In the genomic region with DNA sequence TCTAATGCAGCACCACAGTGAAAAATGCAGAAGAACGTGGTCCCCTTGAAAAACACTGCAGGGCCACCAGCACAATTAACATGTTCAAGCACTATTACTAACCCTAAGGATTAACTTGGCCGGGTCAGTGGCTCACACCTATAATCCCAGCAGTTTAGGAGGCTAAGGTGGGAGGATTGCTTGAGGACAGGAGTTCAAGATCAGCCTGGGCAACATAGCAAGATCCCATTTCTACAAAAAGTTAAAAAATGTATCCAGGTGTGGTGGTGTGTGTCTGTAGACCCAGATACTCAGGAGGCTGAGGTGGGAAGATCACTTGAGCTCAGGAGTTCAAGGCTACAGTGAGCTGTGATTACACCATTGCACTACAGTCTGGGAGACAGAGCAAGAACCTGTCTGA, we compare ENCODE assay signal across 27 cellular contexts. TPM values are rescaled to one million over a fixed set of nuclear protein-coding genes. Genes with fewer than 3 reads are reported as not detected.
DNase-seq lines count a peak whose midpoint lies in the region; ATAC-seq, FAIRE-seq and TF ChIP-seq lines count a peak whose summit lies in the region.
"Had no signal": no experiment of that assay in that cellular context is flagged by ENCODE, and none has a peak within 500 bp of the region (broad histone marks: within the 10 kb centered on the region; RNA-seq: fewer than 3 reads in every experiment).

No MANE protein-coding gene starts in this region.

- WGBS in K562 (ENCODE audit: insufficient coverage, low coverage, missing lambda C conversion rate), result 85% methylated on average over 2 of the region's 2 CpGs

- no peak overlapping the region for H3K27ac ChIP-seq in CD4-positive, alpha-beta T cell (ENCODE audit: low read depth, low read length)
- H3K27ac ChIP-seq in HEK293 (ENCODE audit: extremely low read depth, low read depth, low read length), result no peak overlapping the region
- H3K27ac ChIP-seq in K562 (ENCODE audit: extremely low read depth, low read depth, low read length), result no peak overlapping the region

- no peak for TF ChIP-seq RAD21 in K562 (CRISPR knock-in tag; conservative IDR thresholded peaks at IDR 0.05 in 1 of 2, IDR thresholded peaks at IDR 0.05 in 1 of 2)

- BruUV-seq in K562 (replicated peaks; lab: Mats Ljungman, UMichigan), result no TSS peak

- peak overlapping the region; percentile 92 for H3K27ac Mint-ChIP-seq in CD4-positive, alpha-beta T cell
- H3K27ac Mint-ChIP-seq in mesothelial cell of epicardium, result peak overlapping the region; percentile 16

- no peaks in the 10 kb centered on the region for H3K27me3 Mint-ChIP-seq in CD4-positive, alpha-beta T cell
- no peaks in the 10 kb centered on the region for H3K27me3 Mint-ChIP-seq in mesothelial cell of epicardium (ENCODE audit: low read depth)
- H3K27me3 Mint-ChIP-seq: CD4-positive, CD25-positive, alpha-beta regulatory T cell; IgD-negative memory B cell had no signal

- H3K79me2 ChIP-seq in K562 (ENCODE audit: control insufficient read depth, insufficient read depth, low read length), result peaks cover 57% of the 10 kb centered on the region

- H3K4me1 ChIP-seq in HEK293 (ENCODE audit: control insufficient read depth, insufficient read depth, low read length), result peaks cover 4% of the 10 kb centered on the region; the same call in 1 of the 2 replicates
- H3K4me1 ChIP-seq in K562 (replicated peaks in 1 of 2; ENCODE audit: control insufficient read depth in 2 of 2, insufficient read depth in 2 of 2, low read length in 2 of 2), result peaks cover 4 to 9% of the 10 kb centered on the region in 2 experiments; a peak in 3 of 5 replicates
- H3K4me1 ChIP-seq: BE2C had no signal

- in situ Hi-C loops in K562 (cut with MboI), result no loop called here

- POLR2A ChIA-PET in CD4-positive, alpha-beta T cell (lab: Charles Lee), result no interaction called here
- POLR2A ChIA-PET in HEK293 (lab: Yijun Ruan, JAX) (no interaction called here), K562 (lab: Yijun Ruan, JAX) (no interaction called here)

- H2AFZ ChIP-seq in K562 (ENCODE audit: low read depth, low read length), result no peak overlapping the region

- peaks cover 38% of the 10 kb centered on the region for H3K36me3 Mint-ChIP-seq in CD4-positive, alpha-beta T cell (ENCODE audit: low read depth)
- peaks cover 12% of the 10 kb centered on the region for H3K36me3 Mint-ChIP-seq in mesothelial cell of epicardium

- CTCF ChIA-PET in CD4-positive, alpha-beta T cell (lab: Charles Lee), result no interaction called here
- CTCF ChIA-PET in HEK293 (lab: Yijun Ruan, JAX) (no interaction called here), K562 (lab: Yijun Ruan, JAX; ENCODE audit: low intra/inter-chr PET ratio) (no interaction called here)

- H3K9me3 Mint-ChIP-seq in CD4-positive, alpha-beta T cell, result no peaks in the 10 kb centered on the region
- H3K9me3 Mint-ChIP-seq in mesothelial cell of epicardium, result no peaks in the 10 kb centered on the region
- H3K9me3 Mint-ChIP-seq: CD4-positive, CD25-positive, alpha-beta regulatory T cell; IgD-negative memory B cell had no signal

- H3K4me2 ChIP-seq in K562 (ENCODE audit: insufficient read depth, low read length), result no peak overlapping the region

- H4K20me1 ChIP-seq in K562 (replicated peaks; ENCODE audit: control insufficient read depth, insufficient read depth, low read length), result no peaks in the 10 kb centered on the region

- no peak for DNase-seq in CD4-positive, alpha-beta T cell
- DNase-seq in K562 (ENCODE audit: extremely low read depth in 1 of 4, low spot score in 3 of 4), result no peak
- no peak for DNase-seq in mesothelial cell of epicardium (ENCODE audit: low spot score in 2 of 2, unreplicated experiment in 2 of 2)
- no peak for DNase-seq in NCI-H82 (lab: John Stamatoyannopoulos, UW)
- DNase-seq in retina, result no peak
- no peak for DNase-seq in NCI-H345 (lab: John Stamatoyannopoulos, UW)
- DNase-seq: BE2C; CD4-positive, CD25-positive, alpha-beta regulatory T cell; COR-L47; DMS 273 treated with DMSO at 0.1 percent for 48 hours; DMS79 treated with DMSO at 0.1 percent for 48 hours; GOT3; HCEC 1CT; Kasumi-1; MG63; NCI-H1092; NCI-H1436 treated with DMSO at 0.1 percent for 48 hours; NCI-H1930; NCI-H2227 treated with DMSO at 0.1 percent for 48 hours; NCI-H510A treated with DMSO at 0.1 percent for 48 hours; NCI-H748 treated with DMSO at 0.1 percent for 48 hours; SIG-M5 had no signal

- H3K4me3 ChIP-seq in HEK293 (ENCODE audit: low read depth, low read length) (no peak overlapping the region), K562 (no peak overlapping the region)

- H3K9me3 ChIP-seq in CD4-positive, alpha-beta T cell (ENCODE audit: control insufficient read depth, low read length), result no peaks in the 10 kb centered on the region
- H3K9me3 ChIP-seq in HEK293 (ENCODE audit: control insufficient read depth, insufficient read depth, low read depth, low read length) (no peaks in the 10 kb centered on the region), K562 (replicated peaks; ENCODE audit: control insufficient read depth, insufficient read depth, low read depth, low read length) (no peaks in the 10 kb centered on the region)
- H3K9me3 ChIP-seq: BE2C, MG63 had no signal

- peaks cover 50% of the 10 kb centered on the region for H3K4me1 Mint-ChIP-seq in CD4-positive, alpha-beta T cell (ENCODE audit: low read depth)
- H3K4me1 Mint-ChIP-seq in mesothelial cell of epicardium, result peaks cover 23% of the 10 kb centered on the region

- TF ChIP-seq CTCF in CD4-positive, alpha-beta T cell (IDR thresholded peaks at IDR 0.05), result no peak
- TF ChIP-seq CTCF in HEK293 (tag by site-specific recombination; IDR thresholded peaks at IDR 0.05) (no peak), K562 (IDR thresholded peaks at IDR 0.05 in 2 of 3, conservative IDR thresholded peaks at IDR 0.05 in 1 of 3; ENCODE audit: insufficient read depth in 2 of 3, low read depth in 1 of 3, low read length in 3 of 3) (no peak), mesothelial cell of epicardium (IDR thresholded peaks at IDR 0.05; ENCODE audit: unreplicated experiment) (no peak)

- peaks cover 0 to 11% of the 10 kb centered on the region in 2 experiments; a peak in 2 of 3 replicates for H3K36me3 ChIP-seq in HEK293 (ENCODE audit: control insufficient read depth in 2 of 2, insufficient read depth in 1 of 2, low read length in 2 of 2)
- H3K36me3 ChIP-seq in K562 (ENCODE audit: control insufficient read depth, insufficient read depth, low read length), result peaks cover 11% of the 10 kb centered on the region; the same call in 2 of the 3 replicates

- FAIRE-seq in K562 (lab: Jason Lieb, UNC), result no peak

- no peak for ATAC-seq in CD4-positive, alpha-beta T cell (ENCODE audit: poor library complexity)
- ATAC-seq in K562, result no peak
- ATAC-seq: Panc1, SK-N-SH treated with all-trans-retinoic acid at 6 μM for 48 hours had no signal

- H3K9me1 ChIP-seq in K562 (ENCODE audit: control insufficient read depth, insufficient read depth, low read length), result no peaks in the 10 kb centered on the region

- no peak for TF ChIP-seq EP300 in K562 (IDR thresholded peaks at IDR 0.05; ENCODE audit: low read length)

- no peaks in the 10 kb centered on the region for H3K27me3 ChIP-seq in CD4-positive, alpha-beta T cell (ENCODE audit: control insufficient read depth, insufficient read depth, low read length)
- H3K27me3 ChIP-seq in K562 (ENCODE audit: control insufficient read depth in 2 of 2, insufficient read depth in 2 of 2, low read length in 2 of 2), result no peaks in the 10 kb centered on the region
- H3K27me3 ChIP-seq: BE2C, MG63 had no signal

- intact Hi-C loops in CD4-positive, alpha-beta T cell (cut with DNase I, micrococcal nuclease), result loop anchor here in 1 of 2 experiments (10.0 kb wide), 1 partner anchor 589 kb away; a partner anchor contains a TSS
- intact Hi-C loops in K562 (cut with micrococcal nuclease), result no loop called here

- no peak for TF ChIP-seq POLR2A in K562 (conservative IDR thresholded peaks at IDR 0.05)

- no peak overlapping the region for H3K9ac ChIP-seq in K562 (ENCODE audit: insufficient read depth in 1 of 2, low read depth in 2 of 2, low read length in 2 of 2)

- H3K4me3 Mint-ChIP-seq in CD4-positive, alpha-beta T cell, result peak overlapping the region; percentile 25
- no peak overlapping the region for H3K4me3 Mint-ChIP-seq in mesothelial cell of epicardium

RNA-seq across cellular contexts. Expression of a gene that starts 2.9 kb away (rescaled TPM):
- 10 to 100 TPM; 18.8 to 21.5 TPM for total RNA-seq in CD4-positive, alpha-beta T cell
- total RNA-seq in K562 (2011; cell fraction: chromatin; rRNA removed; ENCODE audit: low replicate concordance), result 58.0 and 102 TPM in 2 replicates
- total RNA-seq in K562 (2011; cell fraction: nucleolus; rRNA removed), result 29.4 and 37.9 TPM in 2 replicates
- 63.1 and 95.9 TPM in 2 replicates for total RNA-seq in K562 (2011; cell fraction: nucleoplasm; rRNA removed)
- total RNA-seq in K562 (2014; rRNA removed), result 22.9 and 26.0 TPM in 2 replicates
- total RNA-seq in K562 (2014; rRNA removed; fragmentation: Illumina TruSeq; extraction: Trizol), result 25.4 and 33.8 TPM in 2 replicates
- 24.1 and 24.5 TPM in 2 replicates for total RNA-seq in K562 (2015; rRNA removed; fragmentation: Illumina TruSeq; extraction: Trizol)
- 28.3 and 29.2 TPM in 2 replicates for total RNA-seq in K562 (2021)
- 40.2 and 41.8 TPM in 2 replicates for polyA plus RNA-seq in K562 (2011; rRNA removed)
- 30.1 and 33.6 TPM in 2 replicates for polyA plus RNA-seq in K562 (2011; cell fraction: cytosol; rRNA removed)
- 47.7 and 48.1 TPM in 2 replicates for polyA plus RNA-seq in K562 (2011; cell fraction: nucleus; rRNA removed)
- polyA plus RNA-seq in K562 (2012), result 21.9 and 35.8 TPM in 2 replicates
- 33.5 and 35.0 TPM in 2 replicates for polyA plus RNA-seq in K562 (2014; fragmentation: Illumina TruSeq; extraction: Trizol)
- 10 to 100 TPM in 1 of 2 experiments, 1 to 10 TPM in 1; 7.4 to 19.9 TPM for polyA plus RNA-seq in K562 (2014; fragmentation: Nextera tagmentation; extraction: Ambion mirVana)
- 21.9 and 23.9 TPM in 2 replicates for polyA plus RNA-seq in K562 (2014; rRNA removed)
- polyA minus RNA-seq in K562 (2011; rRNA and poly(A)+ RNA removed), result 64.6 and 65.9 TPM in 2 replicates
- polyA minus RNA-seq in K562 (2011; cell fraction: cytosol; rRNA and poly(A)+ RNA removed), result 26.5 and 27.6 TPM in 2 replicates
- polyA minus RNA-seq in K562 (2011; cell fraction: nucleus; rRNA and poly(A)+ RNA removed), result 18.3 and 34.0 TPM in 2 replicates
- total RNA-seq in mesothelial cell of epicardium, result 56.1 to 58.4 TPM (median 57.3 TPM) in 3 replicates

RNA-seq across cellular contexts. Expression of a gene that starts 13.4 kb away (rescaled TPM):
- not detected for total RNA-seq in CD4-positive, alpha-beta T cell
- total RNA-seq in K562 (2011; cell fraction: chromatin; rRNA removed; ENCODE audit: low replicate concordance), result not detected in 2 replicates
- total RNA-seq in K562 (2011; cell fraction: nucleolus; rRNA removed), result not detected in 2 replicates
- not detected in 2 replicates for total RNA-seq in K562 (2011; cell fraction: nucleoplasm; rRNA removed)
- total RNA-seq in K562 (2014; rRNA removed) (not detected in 2 replicates), K562 (2014; rRNA removed; fragmentation: Illumina TruSeq; extraction: Trizol) (not detected in 2 replicates), K562 (2015; rRNA removed; fragmentation: Illumina TruSeq; extraction: Trizol) (not detected in 2 replicates), K562 (2021) (not detected in 2 replicates), mesothelial cell of epicardium (not detected in 3 replicates)
- polyA plus RNA-seq in K562 (2011; rRNA removed) (not detected in 2 replicates), K562 (2014; fragmentation: Illumina TruSeq; extraction: Trizol) (not detected in 2 replicates), K562 (2014; fragmentation: Nextera tagmentation; extraction: Ambion mirVana) (not detected), K562 (2014; rRNA removed) (not detected in 2 replicates)
- 0.07 TPM in 1 of 2 replicates, not detected in the other for polyA plus RNA-seq in K562 (2011; cell fraction: cytosol; rRNA removed)
- polyA plus RNA-seq in K562 (2011; cell fraction: nucleus; rRNA removed), result not detected in 2 replicates
- not detected in 2 replicates for polyA plus RNA-seq in K562 (2012)
- polyA minus RNA-seq in K562 (2011; rRNA and poly(A)+ RNA removed), result not detected in 2 replicates
- polyA minus RNA-seq in K562 (2011; cell fraction: cytosol; rRNA and poly(A)+ RNA removed), result not detected in 2 replicates
- polyA minus RNA-seq in K562 (2011; cell fraction: nucleus; rRNA and poly(A)+ RNA removed), result not detected in 2 replicates
- total RNA-seq: A673; CD4-positive, CD25-positive, alpha-beta regulatory T cell had no signal
- polyA plus RNA-seq: CD4-positive, CD25-positive, alpha-beta regulatory T cell; IgD-negative memory B cell had no signal

RNA-seq across cellular contexts. Expression of a gene that starts 52.6 kb away (rescaled TPM):
- total RNA-seq in CD4-positive, alpha-beta T cell, result 10 to 100 TPM; 39.4 to 40.4 TPM
- total RNA-seq in K562 (2011; cell fraction: chromatin; rRNA removed; ENCODE audit: low replicate concordance), result 217 and 258 TPM in 2 replicates
- total RNA-seq in K562 (2011; cell fraction: nucleolus; rRNA removed), result 89.1 and 94.5 TPM in 2 replicates
- total RNA-seq in K562 (2011; cell fraction: nucleoplasm; rRNA removed), result 122 and 127 TPM in 2 replicates
- 24.0 and 33.0 TPM in 2 replicates for total RNA-seq in K562 (2014; rRNA removed)
- total RNA-seq in K562 (2014; rRNA removed; fragmentation: Illumina TruSeq; extraction: Trizol), result 44.5 and 48.9 TPM in 2 replicates
- total RNA-seq in K562 (2015; rRNA removed; fragmentation: Illumina TruSeq; extraction: Trizol), result 38.0 and 38.2 TPM in 2 replicates
- 43.8 and 46.3 TPM in 2 replicates for total RNA-seq in K562 (2021)
- 64.4 and 66.9 TPM in 2 replicates for polyA plus RNA-seq in K562 (2011; rRNA removed)
- polyA plus RNA-seq in K562 (2011; cell fraction: cytosol; rRNA removed), result 26.5 and 39.1 TPM in 2 replicates
- 77.6 and 108 TPM in 2 replicates for polyA plus RNA-seq in K562 (2011; cell fraction: nucleus; rRNA removed)
- 35.4 and 36.2 TPM in 2 replicates for polyA plus RNA-seq in K562 (2012)
- polyA plus RNA-seq in K562 (2014; fragmentation: Illumina TruSeq; extraction: Trizol), result 43.9 and 50.1 TPM in 2 replicates
- polyA plus RNA-seq in K562 (2014; fragmentation: Nextera tagmentation; extraction: Ambion mirVana), result 10 to 100 TPM; 21.5 to 21.8 TPM
- polyA plus RNA-seq in K562 (2014; rRNA removed), result 36.3 and 42.0 TPM in 2 replicates
- polyA minus RNA-seq in K562 (2011; rRNA and poly(A)+ RNA removed), result 128 and 129 TPM in 2 replicates
- 31.8 and 36.6 TPM in 2 replicates for polyA minus RNA-seq in K562 (2011; cell fraction: cytosol; rRNA and poly(A)+ RNA removed)
- polyA minus RNA-seq in K562 (2011; cell fraction: nucleus; rRNA and poly(A)+ RNA removed), result 26.4 and 49.3 TPM in 2 replicates
- 101 to 103 TPM (median 101 TPM) in 3 replicates for total RNA-seq in mesothelial cell of epicardium
